ENCODE assay signal across 9 cellular contexts in the genomic region with DNA sequence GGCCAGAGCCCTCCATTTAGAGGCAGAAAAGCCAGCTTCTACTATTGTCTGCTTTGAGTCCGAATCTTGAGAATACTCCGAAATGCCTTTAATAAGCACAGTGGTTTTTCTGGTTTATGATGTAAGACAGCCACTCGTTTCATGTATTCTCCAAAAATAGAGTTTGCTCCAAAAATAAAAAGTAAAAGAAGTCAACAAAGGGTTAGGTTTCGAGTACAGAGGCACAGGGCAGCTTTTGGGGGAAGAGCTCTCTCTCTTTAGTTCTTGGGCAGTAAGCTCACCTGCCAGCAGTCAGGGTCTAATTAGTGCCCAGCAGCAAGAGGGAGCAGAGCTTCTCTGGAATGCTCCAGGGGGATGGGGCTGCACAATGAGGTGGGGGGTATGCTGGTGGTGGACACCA. TPM values are rescaled to one million over a fixed set of nuclear protein-coding genes. Genes with fewer than 3 reads are reported as not detected.
DNase-seq lines count a peak whose midpoint lies in the region; ATAC-seq and TF ChIP-seq lines count a peak whose summit lies in the region.
"Had no signal": no experiment of that assay in that cellular context is flagged by ENCODE, and none has a peak within 500 bp of the region (broad histone marks: within the 10 kb centered on the region; RNA-seq: fewer than 3 reads in every experiment).

No MANE protein-coding gene starts in this region.

- H3K4me3 Mint-ChIP-seq in activated CD4-positive, alpha-beta T cell treated with anti-CD3 and anti-CD28 coated beads for 36 hours = no peak overlapping the region

- no peak overlapping the region for H2BK120ac ChIP-seq in mesendoderm (ENCODE audit: low read depth, low read length)

- intact Hi-C loops in activated CD4-positive, alpha-beta T cell treated with anti-CD3 and anti-CD28 coated beads for 36 hours (cut with DNase I, micrococcal nuclease) = no loop called here

- no peak overlapping the region for H3K56ac ChIP-seq in mesendoderm (ENCODE audit: low read length)

- no peak for TF ChIP-seq CTCF in BE2C (IDR thresholded peaks at IDR 0.05; ENCODE audit: low read depth, low read length)

- H3K9me3 Mint-ChIP-seq in activated CD4-positive, alpha-beta T cell treated with anti-CD3 and anti-CD28 coated beads for 36 hours (ENCODE audit: low read depth) = peaks cover 11% of the 10 kb centered on the region

- peaks cover 52% of the 10 kb centered on the region for H3K79me1 ChIP-seq in mesendoderm (ENCODE audit: low read length)

- CTCF ChIA-PET in activated CD4-positive, alpha-beta T cell treated with anti-CD3 and anti-CD28 coated beads for 36 hours (lab: Charles Lee) = no interaction called here

- H3K4me3 ChIP-seq in thymus (ENCODE audit: low read length) = no peak overlapping the region
- no peak overlapping the region for H3K4me3 ChIP-seq in mesendoderm (ENCODE audit: low read length)
- no peak overlapping the region for H3K4me3 ChIP-seq in BE2C (ENCODE audit: low read depth, low read length)

- no peaks in the 10 kb centered on the region for H3K27me3 Mint-ChIP-seq in activated CD4-positive, alpha-beta T cell treated with anti-CD3 and anti-CD28 coated beads for 36 hours

- H3K4ac ChIP-seq in mesendoderm (ENCODE audit: low read depth, low read length) = no peak overlapping the region

- WGBS in thymus = 81% methylated on average over 4 of the region's 4 CpGs
- WGBS in mesendoderm (ENCODE audit: extremely low coverage, insufficient coverage, low lambda C conversion rate) = no CpG with 5 or more reads among the region's 4 CpGs

- DNase-seq in RPMI8226 = peak; percentile 13
- DNase-seq in activated CD4-positive, alpha-beta T cell treated with anti-CD3 and anti-CD28 coated beads for 36 hours = no peak
- DNase-seq in mesendoderm = no peak
- no peak for DNase-seq in BE2C
- no peak for DNase-seq in stimulated activated CD8-positive, alpha-beta memory T cell treated with anti-CD3 and anti-CD28 coated beads, Interleukin-4, amount 100 ng/mL, for 48 hours
- DNase-seq: activated CD4-positive, alpha-beta T cell treated with anti-CD3 and anti-CD28 coated beads, Interleukin-2, amount 50 U/mL, for 4 hours had no signal

- H3K27ac Mint-ChIP-seq in activated CD4-positive, alpha-beta T cell treated with anti-CD3 and anti-CD28 coated beads for 36 hours = no peak overlapping the region

- ATAC-seq in GM19035 (IDR thresholded peaks at IDR 0.05; ENCODE audit: unreplicated experiment) (peak; percentile 75), HG02852 (IDR thresholded peaks at IDR 0.05; ENCODE audit: unreplicated experiment) (peak; percentile 66)
- ATAC-seq in activated CD4-positive, alpha-beta T cell treated with anti-CD3 and anti-CD28 coated beads for 36 hours = no peak

- no peaks in the 10 kb centered on the region for H3K9me3 ChIP-seq in thymus (ENCODE audit: control insufficient read depth)
- H3K9me3 ChIP-seq in BE2C = no peaks in the 10 kb centered on the region

- H3K27me3 ChIP-seq in thymus (ENCODE audit: control insufficient read depth, insufficient read depth) (no peaks in the 10 kb centered on the region), mesendoderm (ENCODE audit: insufficient read depth, low read length, poor library complexity) (no peaks in the 10 kb centered on the region), BE2C (no peaks in the 10 kb centered on the region)

- peak overlapping the region; percentile 12 for H3K27ac ChIP-seq in thymus (ENCODE audit: low read depth)
- no peak overlapping the region for H3K27ac ChIP-seq in mesendoderm (ENCODE audit: low read depth, low read length)

- H3K4me1 ChIP-seq in thymus (ENCODE audit: control insufficient read depth, insufficient read depth, low read length) = no peaks in the 10 kb centered on the region
- H3K4me1 ChIP-seq in mesendoderm (ENCODE audit: control insufficient read depth, low read depth, low read length) = no peaks in the 10 kb centered on the region
- H3K4me1 ChIP-seq in BE2C = peaks cover 3% of the 10 kb centered on the region

- H4K5ac ChIP-seq in mesendoderm (ENCODE audit: low read length) = no peak overlapping the region

- H2BK5ac ChIP-seq in mesendoderm (ENCODE audit: low read length) = no peak overlapping the region

- peaks cover 25% of the 10 kb centered on the region for H3K36me3 Mint-ChIP-seq in activated CD4-positive, alpha-beta T cell treated with anti-CD3 and anti-CD28 coated beads for 36 hours (ENCODE audit: low read depth)

- no peak overlapping the region for H2BK15ac ChIP-seq in mesendoderm (replicated peaks; ENCODE audit: low read depth)

- no peak overlapping the region for H3K9ac ChIP-seq in mesendoderm (ENCODE audit: low read length)

- H2AK5ac ChIP-seq in mesendoderm (ENCODE audit: low read length) = no peak overlapping the region

- POLR2A ChIA-PET in activated CD4-positive, alpha-beta T cell treated with anti-CD3 and anti-CD28 coated beads for 36 hours (lab: Charles Lee) = no interaction called here

- H3K36me3 ChIP-seq in thymus (ENCODE audit: control insufficient read depth, insufficient read depth) (no peaks in the 10 kb centered on the region), mesendoderm (ENCODE audit: control insufficient read depth, insufficient read depth, low read length) (peaks cover 1% of the 10 kb centered on the region), BE2C (no peaks in the 10 kb centered on the region)

- peaks cover 86% of the 10 kb centered on the region for H3K79me2 ChIP-seq in mesendoderm (ENCODE audit: control insufficient read depth, insufficient read depth, low read length)

- no peak overlapping the region for H3K23ac ChIP-seq in mesendoderm (ENCODE audit: low read length)

- H3K4me2 ChIP-seq in mesendoderm (ENCODE audit: low read length) = no peak overlapping the region

- H3K18ac ChIP-seq in mesendoderm (ENCODE audit: low read length) = no peak overlapping the region

- H4K8ac ChIP-seq in mesendoderm (ENCODE audit: low read depth, low read length) = no peak overlapping the region

- no peaks in the 10 kb centered on the region for H3K4me1 Mint-ChIP-seq in activated CD4-positive, alpha-beta T cell treated with anti-CD3 and anti-CD28 coated beads for 36 hours

RNA-seq across cellular contexts. Expression of a gene that starts 20.2 kb away (rescaled TPM):
- polyA plus RNA-seq in thymus = 6.6 TPM
- 10 to 100 TPM; 24.4 to 28.7 TPM for total RNA-seq in activated CD4-positive, alpha-beta T cell treated with anti-CD3 and anti-CD28 coated beads for 36 hours
- polyA plus RNA-seq in mesendoderm (2013, experiment 1 of 2) = 32.4 TPM
- polyA plus RNA-seq in mesendoderm (2013, experiment 2 of 2) = 30.3 TPM
- polyA plus RNA-seq in BE2C (2012; ENCODE audit: insufficient read depth, insufficient read length, low read depth) = 9.6 TPM
